Comparison of ENCODE assay signal across 9 cellular contexts in the genomic region with DNA sequence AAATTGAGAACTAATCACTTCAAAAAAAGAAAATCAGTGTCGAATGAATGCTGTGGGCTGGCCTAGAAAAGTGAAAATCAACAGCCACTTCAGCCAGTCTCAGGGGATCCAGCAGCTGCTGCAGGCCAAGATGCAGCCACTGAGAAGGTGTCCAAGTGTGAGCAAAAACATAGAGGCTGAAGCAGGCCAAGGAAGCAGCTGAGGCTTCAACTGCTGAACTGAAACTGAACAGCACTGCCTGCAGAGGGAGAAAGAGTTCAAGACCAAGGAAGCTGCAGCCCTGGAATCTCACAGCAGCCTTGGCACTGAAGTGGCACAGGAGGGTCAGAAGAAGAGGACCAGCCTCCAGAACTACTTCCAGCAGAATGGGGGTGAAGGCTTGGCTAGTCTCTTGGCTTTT. TPM values are rescaled to one million over a fixed set of nuclear protein-coding genes. Genes with fewer than 3 reads are reported as not detected.
DNase-seq lines count a peak whose midpoint lies in the region; ATAC-seq and TF ChIP-seq lines count a peak whose summit lies in the region.
"Had no signal": no experiment of that assay in that cellular context is flagged by ENCODE, and none has a peak within 500 bp of the region (broad histone marks: within the 10 kb centered on the region; RNA-seq: fewer than 3 reads in every experiment).

No MANE protein-coding gene starts in this region.

- H3K9me3 ChIP-seq in AG04450 (ENCODE audit: control insufficient read depth, insufficient read depth, low read length), result no peaks in the 10 kb centered on the region

- intact Hi-C loops in left ventricle myocardium superior (cut with micrococcal nuclease), result no loop called here

- CTCF ChIA-PET in AG04450 (lab: Charles Lee), result interaction anchor here (1.1 to 1.9 kb wide), 4 partner anchors 186 to 452 kb away, joined by 3 to 12 read pairs (median 5); no protein-coding TSS in a partner anchor

- DNase-seq in AG04450 (ENCODE audit: low read depth, low spot score) (no peak), RPMI8226 (peak; percentile 32), left ventricle myocardium superior (peak; percentile 46), DMS153 (lab: John Stamatoyannopoulos, UW) (no peak)
- DNase-seq in stimulated activated CD4-positive, alpha-beta T cell treated with anti-CD3 and anti-CD28 coated beads, Interleukin-2, amount 100 ng/mL, for 48 hours, result no peak

- H3K4me3 ChIP-seq in AG04450 (ENCODE audit: low read depth, low read length), result no peak overlapping the region

- peak; percentile 76 for ATAC-seq in GM18517 (IDR thresholded peaks at IDR 0.05; ENCODE audit: unreplicated experiment)
- peak; percentile 79 for ATAC-seq in HG03097 (IDR thresholded peaks at IDR 0.05; ENCODE audit: low FRiP score, unreplicated experiment)
- peak; percentile 91 for ATAC-seq in left ventricle myocardium superior
- ATAC-seq in GM18907 (IDR thresholded peaks at IDR 0.05; ENCODE audit: unreplicated experiment), result no peak

- POLR2A ChIA-PET in AG04450 (lab: Yijun Ruan, JAX), result no interaction called here

- peak; percentile 24; the same call in 1 of the 2 replicates for TF ChIP-seq CTCF in AG04450 (IDR thresholded peaks at IDR 0.05; ENCODE audit: low read depth, low read length)

- no peaks in the 10 kb centered on the region for H3K27me3 ChIP-seq in AG04450 (ENCODE audit: control insufficient read depth, insufficient read depth, low read length)

- no peak overlapping the region for H3K27ac ChIP-seq in AG04450 (ENCODE audit: low read depth, low read length)

RNA-seq across cellular contexts. Expression of gene SLC36A3, which starts 15.8 kb away (rescaled TPM):
- polyA plus RNA-seq in AG04450 (2011; rRNA removed), result not detected in 2 replicates
- polyA minus RNA-seq in AG04450 (2011; rRNA and poly(A)+ RNA removed), result not detected in 2 replicates
- total RNA-seq in left ventricle myocardium superior, result not detected
- total RNA-seq: astrocyte had no signal

RNA-seq across cellular contexts. Expression of gene SLC36A2, which starts 28.0 kb away (rescaled TPM):
- not detected in 2 replicates for polyA plus RNA-seq in AG04450 (2011; rRNA removed)
- polyA minus RNA-seq in AG04450 (2011; rRNA and poly(A)+ RNA removed), result not detected in 2 replicates
- 0.22 TPM for total RNA-seq in left ventricle myocardium superior
- total RNA-seq: astrocyte had no signal

Comparison
In these comparisons a context has a peak if more than half of its experiments do, and no peak if none do; other contexts are left out.
1. DNase-seq: peak in RPMI8226 (single experiment) and left ventricle myocardium superior (single experiment); none in AG04450 (single experiment), DMS153 (single experiment) and stimulated activated CD4-positive, alpha-beta T cell treated with anti-CD3 and anti-CD28 coated beads, Interleukin-2, amount 100 ng/mL, for 48 hours (0 of 2).